ENCODE assay signal across 8 cellular contexts in genomic region chr7:7653568-7654187, GRCh38. TPM values are rescaled to one million over a fixed set of nuclear protein-coding genes. Genes with fewer than 3 reads are reported as not detected.
DNase-seq lines count a peak whose midpoint lies in the region; FAIRE-seq and TF ChIP-seq lines count a peak whose summit lies in the region.

No MANE protein-coding gene starts in this region.

- intact Hi-C loops in testis (cut with DNase I; ENCODE audit: low total_unique reads) = no loop called here

- no peak overlapping the region for H2AFZ ChIP-seq in SK-N-SH (ENCODE audit: low read depth)
- no peak overlapping the region for H2AFZ ChIP-seq in hepatocyte

- TF ChIP-seq RAD21 in SK-N-SH (IDR thresholded peaks at IDR 0.05; ENCODE audit: low read length) = peak; percentile 27; the same call in 1 of the 2 replicates

- no peak for DNase-seq in AG10803 (ENCODE audit: low read depth)
- DNase-seq in GM12891 (ENCODE audit: insufficient read length, low spot score) = no peak
- peak; percentile 22 for DNase-seq in SK-N-SH
- DNase-seq in hepatocyte (ENCODE audit: low spot score) = peak; percentile 16
- no peak for DNase-seq in DMS153 (lab: John Stamatoyannopoulos, UW)
- no peak for DNase-seq in DMS79 treated with DMSO at 0.1 percent for 48 hours (lab: John Stamatoyannopoulos, UW)
- no peak for DNase-seq in dedifferentiated amniotic fluid mesenchymal stem cell (ENCODE audit: extremely low spot score)
- DNase-seq in testis = no peak

- H3K9me2 ChIP-seq in SK-N-SH (no peaks in the 10 kb centered on the region), hepatocyte (replicated peaks; ENCODE audit: insufficient read depth) (no peaks in the 10 kb centered on the region)

- H3K27ac ChIP-seq in SK-N-SH (ENCODE audit: low read depth in 2 of 2, low read length in 1 of 2) = peak overlapping the region in 1 of 2 experiments; percentile 84; a peak in 2 of 4 replicates
- H3K27ac ChIP-seq in hepatocyte = no peak overlapping the region
- H3K27ac ChIP-seq in testis = no peak overlapping the region

- H3F3A ChIP-seq in SK-N-SH (replicated peaks; ENCODE audit: insufficient read depth) = no peaks in the 10 kb centered on the region

- H3K36me3 ChIP-seq in SK-N-SH (replicated peaks in 1 of 2; ENCODE audit: control insufficient read depth in 1 of 2, insufficient read depth in 2 of 2, low read length in 1 of 2) (peaks cover 0 to 4% of the 10 kb centered on the region in 2 experiments), hepatocyte (replicated peaks; ENCODE audit: insufficient read depth, low read depth) (no peaks in the 10 kb centered on the region), testis (ENCODE audit: low read depth, missing control alignments) (no peaks in the 10 kb centered on the region)

- peak; percentile 52 for FAIRE-seq in GM12891 (lab: Jason Lieb, UNC)

- H3K4me2 ChIP-seq in SK-N-SH = no peak overlapping the region
- no peak overlapping the region for H3K4me2 ChIP-seq in hepatocyte

- TF ChIP-seq EP300 in SK-N-SH (IDR thresholded peaks at IDR 0.05; ENCODE audit: borderline replicate concordance in 1 of 2, low read depth in 1 of 2, low read length in 1 of 2) = no peak

- 0 out of 2 replicates have a peak, but pooled peaks cover 4% of the 10 kb centered on the region for H3K9me3 ChIP-seq in SK-N-SH
- H3K9me3 ChIP-seq in hepatocyte (ENCODE audit: low read depth) = no peaks in the 10 kb centered on the region
- H3K9me3 ChIP-seq in testis = no peaks in the 10 kb centered on the region

- H3K9ac ChIP-seq in SK-N-SH = no peak overlapping the region

- POLR2A ChIA-PET in SK-N-SH (lab: Yijun Ruan, JAX) = no interaction called here

- TF ChIP-seq CTCF in AG10803 (conservative IDR thresholded peaks at IDR 0.05; ENCODE audit: low read length) (peak; percentile 49), SK-N-SH (IDR thresholded peaks at IDR 0.05) (peak; percentile 67), hepatocyte (IDR thresholded peaks at IDR 0.05; ENCODE audit: poor library complexity) (peak; percentile 24), testis (IDR thresholded peaks at IDR 0.05) (peak in 1 of 3 experiments; percentile 53)

- TF ChIP-seq POLR2A in GM12891 (IDR thresholded peaks at IDR 0.05; ENCODE audit: low read depth, low read length) = no peak
- TF ChIP-seq POLR2A in testis (IDR thresholded peaks at IDR 0.05) = no peak

- H3K4me1 ChIP-seq in SK-N-SH (ENCODE audit: control insufficient read depth in 1 of 2, insufficient read depth in 2 of 2, low read depth in 1 of 2, low read length in 1 of 2) (peaks cover 0 to 28% of the 10 kb centered on the region in 2 experiments; a peak in 2 of 4 replicates), hepatocyte (ENCODE audit: insufficient read depth) (no peaks in the 10 kb centered on the region), testis (no peaks in the 10 kb centered on the region)

- WGBS in SK-N-SH (ENCODE audit: low lambda C conversion rate) = 70% methylated on average over 3 of the region's 3 CpGs
- WGBS in hepatocyte (ENCODE audit: low lambda C conversion rate, missing lambda C conversion rate) = 57% methylated on average over 3 of the region's 3 CpGs
- 72% methylated on average over 3 of the region's 3 CpGs for WGBS in testis, 2 donors

- H3K79me2 ChIP-seq in SK-N-SH (ENCODE audit: insufficient read depth) = peaks cover 15% of the 10 kb centered on the region; the same call in 1 of the 2 replicates
- H3K79me2 ChIP-seq in hepatocyte = peaks cover 71% of the 10 kb centered on the region

- H4K20me1 ChIP-seq in SK-N-SH (ENCODE audit: insufficient read depth) (no peaks in the 10 kb centered on the region), hepatocyte (ENCODE audit: insufficient read depth, poor library complexity, severe bottlenecking) (no peaks in the 10 kb centered on the region)

- no peak overlapping the region for H3K4me3 ChIP-seq in AG10803 (ENCODE audit: low read length)
- H3K4me3 ChIP-seq in SK-N-SH (ENCODE audit: low read depth in 2 of 2, low read length in 1 of 2) = no peak overlapping the region; a peak in 1 of 4 replicates
- H3K4me3 ChIP-seq in hepatocyte = no peak overlapping the region
- H3K4me3 ChIP-seq in testis = no peak overlapping the region

- no peaks in the 10 kb centered on the region for H3K27me3 ChIP-seq in SK-N-SH (ENCODE audit: insufficient read depth)
- no peaks in the 10 kb centered on the region for H3K27me3 ChIP-seq in hepatocyte
- no peaks in the 10 kb centered on the region for H3K27me3 ChIP-seq in testis

- CTCF ChIA-PET in SK-N-SH (lab: Yijun Ruan, JAX) = interaction anchor here (0.6 to 1.4 kb wide), 5 partner anchors 8 to 214 kb away, joined by 3 to 6 read pairs (median 4); no protein-coding TSS in a partner anchor

TF ChIP-seq in GM12891, 5 proteins besides CTCF, POLR2A, EP300 and RAD21:
- TF ChIP-seq POLR2AphosphoS5 (IDR thresholded peaks at IDR 0.05; ENCODE audit: low read depth, low read length) = no peak
- TF ChIP-seq PAX5 (IDR thresholded peaks at IDR 0.05; ENCODE audit: insufficient read depth, low read length, severe bottlenecking) = no peak
- TF ChIP-seq POU2F2 (IDR thresholded peaks at IDR 0.05; ENCODE audit: low read depth, low read length) = no peak
- no peak for TF ChIP-seq SPI1 (IDR thresholded peaks at IDR 0.05; ENCODE audit: low read depth, low read length)
- TF ChIP-seq TAF1 (IDR thresholded peaks at IDR 0.05; ENCODE audit: low read depth, low read length) = no peak

TF ChIP-seq in SK-N-SH, 30 proteins besides CTCF, POLR2A, EP300 and RAD21 (continues in another document):
- TF ChIP-seq FOXJ3 (CRISPR knock-in tag; IDR thresholded peaks at IDR 0.05) (no peak), FOXM1 (IDR thresholded peaks at IDR 0.05; ENCODE audit: low read depth) (no peak), SIN3A (IDR thresholded peaks at IDR 0.05; ENCODE audit: borderline replicate concordance, low read depth, low read length) (no peak), MXI1 (IDR thresholded peaks at IDR 0.05; ENCODE audit: low read depth, low read length) (no peak), POLR2AphosphoS5 (IDR thresholded peaks at IDR 0.05; ENCODE audit: low read depth, low read length) (no peak), ZBTB33 (IDR thresholded peaks at IDR 0.05; ENCODE audit: borderline replicate concordance, low read depth) (no peak), NRF1 (IDR thresholded peaks at IDR 0.05; ENCODE audit: low read depth, low read length) (no peak), RFX5 (IDR thresholded peaks at IDR 0.05; ENCODE audit: low read length) (no peak)
- TF ChIP-seq, protein P1, sequence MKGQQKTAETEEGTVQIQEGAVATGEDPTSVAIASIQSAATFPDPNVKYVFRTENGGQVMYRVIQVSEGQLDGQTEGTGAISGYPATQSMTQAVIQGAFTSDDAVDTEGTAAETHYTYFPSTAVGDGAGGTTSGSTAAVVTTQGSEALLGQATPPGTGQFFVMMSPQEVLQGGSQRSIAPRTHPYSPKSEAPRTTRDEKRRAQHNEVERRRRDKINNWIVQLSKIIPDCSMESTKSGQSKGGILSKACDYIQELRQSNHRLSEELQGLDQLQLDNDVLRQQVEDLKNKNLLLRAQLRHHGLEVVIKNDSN (IDR thresholded peaks at IDR 0.05; ENCODE audit: borderline replicate concordance, low read depth) = no peak
- TF ChIP-seq, protein P2, sequence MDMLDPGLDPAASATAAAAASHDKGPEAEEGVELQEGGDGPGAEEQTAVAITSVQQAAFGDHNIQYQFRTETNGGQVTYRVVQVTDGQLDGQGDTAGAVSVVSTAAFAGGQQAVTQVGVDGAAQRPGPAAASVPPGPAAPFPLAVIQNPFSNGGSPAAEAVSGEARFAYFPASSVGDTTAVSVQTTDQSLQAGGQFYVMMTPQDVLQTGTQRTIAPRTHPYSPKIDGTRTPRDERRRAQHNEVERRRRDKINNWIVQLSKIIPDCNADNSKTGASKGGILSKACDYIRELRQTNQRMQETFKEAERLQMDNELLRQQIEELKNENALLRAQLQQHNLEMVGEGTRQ (IDR thresholded peaks at IDR 0.05; ENCODE audit: borderline replicate concordance, low read depth, low read length) = no peak

RNA-seq across cellular contexts. Expression of gene UMAD1, which starts 13.1 kb away (rescaled TPM):
- polyA plus RNA-seq in GM12891 (2012; ENCODE audit: low read depth, missing spikeins) = 6.0 TPM
- 13.9 and 17.6 TPM in 2 replicates for polyA plus RNA-seq in SK-N-SH (2012; rRNA removed)
- polyA plus RNA-seq in SK-N-SH (2012; cell fraction: cytosol; rRNA removed) = 19.6 and 24.9 TPM in 2 replicates
- 7.5 and 9.7 TPM in 2 replicates for polyA plus RNA-seq in SK-N-SH (2012; cell fraction: nucleus; rRNA removed)
- 21.9 and 29.0 TPM in 2 replicates for total RNA-seq in hepatocyte
- 15.7 and 19.9 TPM in 2 replicates for polyA plus RNA-seq in hepatocyte
- total RNA-seq in testis = 10 to 100 TPM; 11.1 to 17.3 TPM
- 12.6 TPM for polyA plus RNA-seq in testis (ENCODE audit: insufficient read depth, low read depth, low replicate concordance)

Comparison
In these comparisons a context has a peak if more than half of its experiments do, and no peak if none do; other contexts are left out.
1. DNase-seq: peak in SK-N-SH (single experiment) and hepatocyte (single experiment); none in AG10803 (single experiment), GM12891 (single experiment), DMS153 (single experiment), DMS79 treated with DMSO at 0.1 percent for 48 hours (single experiment), dedifferentiated amniotic fluid mesenchymal stem cell (single experiment) and testis (single experiment).